ENCODE assay signal across 10 cellular contexts in genomic region chr6:27867941-27868705, GRCh38. TPM values are rescaled to one million over a fixed set of nuclear protein-coding genes. Genes with fewer than 3 reads are reported as not detected.
A peak's percentile ranks its signal among the peaks of the same experiment; 100 is the strongest.
DNase-seq lines count a peak whose midpoint lies in the region; ATAC-seq and TF ChIP-seq lines count a peak whose summit lies in the region.
"Had no signal": no experiment of that assay in that cellular context is flagged by ENCODE, and none has a peak within 500 bp of the region (broad histone marks: within the 10 kb centered on the region; RNA-seq: fewer than 3 reads in every experiment).

No MANE protein-coding gene starts in this region.

- H4K91ac ChIP-seq in IMR-90 (ENCODE audit: insufficient read depth, low read depth, low read length) (peak overlapping the region; percentile 67), mesenchymal stem cell (ENCODE audit: low read length) (no peak overlapping the region)

- peaks cover 7% of the 10 kb centered on the region for H3K4me1 ChIP-seq in IMR-90 (ENCODE audit: control insufficient read depth, insufficient read depth, low read length)
- H3K4me1 ChIP-seq in mesenchymal stem cell (ENCODE audit: control insufficient read depth, insufficient read depth, low read depth, low read length), result peaks cover 18% of the 10 kb centered on the region

- peaks cover 0 to 8% of the 10 kb centered on the region in 2 experiments; a peak in 1 of 4 replicates for H3K79me1 ChIP-seq in IMR-90 (ENCODE audit: low read depth in 1 of 2, low read length in 2 of 2)
- H3K79me1 ChIP-seq in mesenchymal stem cell (replicated peaks; ENCODE audit: low read length, poor library complexity, severe bottlenecking), result no peaks in the 10 kb centered on the region

- H2BK5ac ChIP-seq in IMR-90 (ENCODE audit: low read depth, low read length, poor library complexity, severe bottlenecking), result peak overlapping the region; percentile 36
- no peak overlapping the region for H2BK5ac ChIP-seq in mesenchymal stem cell (ENCODE audit: low read depth, low read length, poor library complexity, severe bottlenecking)

- POLR2A ChIA-PET in CD4-positive, alpha-beta T cell (lab: Charles Lee), result interaction anchor here (0.6 to 16.5 kb wide), 29 partner anchors 12 to 1876 kb away, joined by 3 to 1427 read pairs (median 7); a partner anchor contains a TSS
- POLR2A ChIA-PET in IMR-90 (lab: Charles Lee; ENCODE audit: unreplicated experiment), result interaction anchor here (0.7 to 4.2 kb wide), 4 partner anchors 22 to 34 kb away, joined by 5 to 61 read pairs (median 8); a partner anchor contains a TSS
- POLR2A ChIA-PET in activated B cell treated with CpG ODN at 0.5 μM for 24 hours (lab: Charles Lee), result interaction anchor here (0.6 to 16.6 kb wide), 29 partner anchors 10 to 1876 kb away, joined by 3 to 1167 read pairs (median 24); a partner anchor contains a TSS

- in situ Hi-C loops in IMR-90 (cut with MboI; ENCODE audit: low sequenced_read_pairs), result loop anchor here (5.0 kb wide), 1 partner anchor 36 kb away; a partner anchor contains a TSS

- TF ChIP-seq RAD21 in IMR-90 (IDR thresholded peaks at IDR 0.05; ENCODE audit: low read length), result no peak

- no peak for TF ChIP-seq POLR2A in IMR-90 (IDR thresholded peaks at IDR 0.05; ENCODE audit: low read depth, low read length)

- H3K9me3 Mint-ChIP-seq in CD4-positive, alpha-beta T cell, result no peaks in the 10 kb centered on the region
- H3K9me3 Mint-ChIP-seq in activated B cell treated with CpG ODN at 0.5 μM for 24 hours, result no peaks in the 10 kb centered on the region

- ATAC-seq in CD4-positive, alpha-beta T cell (ENCODE audit: poor library complexity), result no peak
- ATAC-seq in IMR-90 (ENCODE audit: low read depth) (no peak), activated B cell treated with CpG ODN at 0.5 μM for 24 hours (ENCODE audit: low read depth) (no peak), HG02798 (IDR thresholded peaks at IDR 0.05; ENCODE audit: poor library complexity, unreplicated experiment) (no peak)

- H3K4me3 ChIP-seq in IMR-90 (ENCODE audit: insufficient read depth, low read depth, low read length) (no peak overlapping the region), mesenchymal stem cell (ENCODE audit: insufficient read depth in 1 of 2, low read depth in 1 of 2, low read length in 2 of 2) (peak overlapping the region in 1 of 2 experiments; percentile 87)

- H3K4me3 Mint-ChIP-seq in CD4-positive, alpha-beta T cell, result peak overlapping the region; percentile 100
- peak overlapping the region; percentile 98 for H3K4me3 Mint-ChIP-seq in activated B cell treated with CpG ODN at 0.5 μM for 24 hours

- H3K18ac ChIP-seq in IMR-90 (ENCODE audit: low read depth, low read length) (peak overlapping the region; percentile 24; the same call in 1 of the 2 replicates), mesenchymal stem cell (ENCODE audit: low read depth in 1 of 2, low read length in 2 of 2) (no peak overlapping the region)

- TF ChIP-seq CTCF in CD4-positive, alpha-beta T cell (IDR thresholded peaks at IDR 0.05), result no peak
- no peak for TF ChIP-seq CTCF in IMR-90 (conservative IDR thresholded peaks at IDR 0.05; ENCODE audit: low read depth, low read length)
- no peak for TF ChIP-seq CTCF in activated B cell treated with CpG ODN at 0.5 μM for 24 hours (IDR thresholded peaks at IDR 0.05)

- BruUV-seq in IMR-90 (replicated peaks; lab: Mats Ljungman, UMichigan), result no TSS peak

- no peaks in the 10 kb centered on the region for H4K20me1 ChIP-seq in IMR-90 (ENCODE audit: insufficient read depth, low read length)

- peaks cover 29% of the 10 kb centered on the region for H3K36me3 Mint-ChIP-seq in CD4-positive, alpha-beta T cell (ENCODE audit: low read depth)
- H3K36me3 Mint-ChIP-seq in activated B cell treated with CpG ODN at 0.5 μM for 24 hours (ENCODE audit: low read depth), result peaks cover 16% of the 10 kb centered on the region

- H3K36me3 ChIP-seq in IMR-90 (ENCODE audit: control insufficient read depth, insufficient read depth, low read length) (no peaks in the 10 kb centered on the region), mesenchymal stem cell (ENCODE audit: control insufficient read depth in 1 of 2, insufficient read depth in 2 of 2, low read depth in 1 of 2, low read length in 2 of 2) (no peaks in the 10 kb centered on the region)

- H3K14ac ChIP-seq in IMR-90 (replicated peaks; ENCODE audit: low read depth, low read length) (no peak overlapping the region), mesenchymal stem cell (ENCODE audit: low read length in 2 of 2) (no peak overlapping the region)

- peaks cover 4% of the 10 kb centered on the region; the same call in 1 of the 2 replicates for H3K9me1 ChIP-seq in IMR-90 (ENCODE audit: insufficient read depth, low read length)

- peak overlapping the region; percentile 73 for H2BK20ac ChIP-seq in IMR-90 (ENCODE audit: low read depth, low read length)

- no peaks in the 10 kb centered on the region for H3K27me3 ChIP-seq in CD4-positive, alpha-beta T cell (ENCODE audit: control insufficient read depth, insufficient read depth, low read length)
- H3K27me3 ChIP-seq in IMR-90 (ENCODE audit: control insufficient read depth, insufficient read depth, low read length) (no peaks in the 10 kb centered on the region), mesenchymal stem cell (ENCODE audit: control insufficient read depth in 1 of 2, insufficient read depth in 1 of 2, low read length in 2 of 2) (no peaks in the 10 kb centered on the region)

- peak overlapping the region; percentile 54; the same call in 1 of the 2 replicates for H3K23ac ChIP-seq in IMR-90 (ENCODE audit: low read depth, low read length)
- H3K23ac ChIP-seq in mesenchymal stem cell (ENCODE audit: low read length in 2 of 2), result no peak overlapping the region

- H3K4ac ChIP-seq in IMR-90 (ENCODE audit: low read depth, low read length) (peak overlapping the region; percentile 32; the same call in 1 of the 2 replicates), mesenchymal stem cell (ENCODE audit: low read depth in 1 of 2, low read length in 2 of 2) (peak overlapping the region in 1 of 2 experiments; percentile 5)

- no peak overlapping the region for H2AK9ac ChIP-seq in IMR-90 (replicated peaks; ENCODE audit: low read depth, low read length, poor library complexity)

- H3K4me1 Mint-ChIP-seq in CD4-positive, alpha-beta T cell (ENCODE audit: low read depth), result peaks cover 62% of the 10 kb centered on the region
- peaks cover 56% of the 10 kb centered on the region for H3K4me1 Mint-ChIP-seq in activated B cell treated with CpG ODN at 0.5 μM for 24 hours

- no peaks in the 10 kb centered on the region for H3K9me3 ChIP-seq in CD4-positive, alpha-beta T cell (ENCODE audit: control insufficient read depth, low read length)
- H3K9me3 ChIP-seq in IMR-90 (ENCODE audit: control insufficient read depth, insufficient read depth, low read length), result no peaks in the 10 kb centered on the region
- H3K9me3 ChIP-seq in mesenchymal stem cell (ENCODE audit: control insufficient read depth, low read length), result no peaks in the 10 kb centered on the region

- H2BK12ac ChIP-seq in mesenchymal stem cell (ENCODE audit: low read length in 2 of 2), result no peak overlapping the region

- H2AFZ ChIP-seq in IMR-90 (replicated peaks; ENCODE audit: low read length, poor library complexity), result no peak overlapping the region
- no peak overlapping the region for H2AFZ ChIP-seq in mesenchymal stem cell (ENCODE audit: low read depth, low read length)

- peak overlapping the region; percentile 93 for H3K27ac Mint-ChIP-seq in CD4-positive, alpha-beta T cell
- H3K27ac Mint-ChIP-seq in activated B cell treated with CpG ODN at 0.5 μM for 24 hours, result peak overlapping the region; percentile 83

- CTCF ChIA-PET in CD4-positive, alpha-beta T cell (lab: Charles Lee), result interaction anchor here (1.2 to 6.6 kb wide), 4 partner anchors 23 to 116 kb away, joined by 4 to 50 read pairs (median 22); a partner anchor contains a TSS
- CTCF ChIA-PET in IMR-90 (lab: Yijun Ruan, JAX) (no interaction called here), activated B cell treated with CpG ODN at 0.5 μM for 24 hours (lab: Charles Lee) (interaction anchor here (3.4 to 6.5 kb wide), 2 partner anchors 26 to 30 kb away, joined by 16 to 42 read pairs; a partner anchor contains a TSS)

- peak overlapping the region; percentile 51 for H3K27ac ChIP-seq in CD4-positive, alpha-beta T cell (ENCODE audit: low read depth, low read length)
- H3K27ac ChIP-seq in IMR-90 (ENCODE audit: insufficient read depth, low read length), result peak overlapping the region; percentile 18; the same call in 1 of the 2 replicates
- no peak overlapping the region for H3K27ac ChIP-seq in mesenchymal stem cell (ENCODE audit: low read length, poor library complexity, severe bottlenecking)
- H3K27ac ChIP-seq in caudate nucleus (ENCODE audit: low read depth, low read length), result no peak overlapping the region

- H2AK5ac ChIP-seq in IMR-90 (ENCODE audit: low read depth, low read length), result no peak overlapping the region
- no peak overlapping the region for H2AK5ac ChIP-seq in mesenchymal stem cell (ENCODE audit: low read length, severe bottlenecking)

- 0 out of 2 replicates have a peak overlapping the region, but pooled peaks have one; percentile 6 for H4K5ac ChIP-seq in IMR-90 (ENCODE audit: low read depth, low read length)

- H4K8ac ChIP-seq in IMR-90 (ENCODE audit: low read depth in 2 of 2, low read length in 2 of 2) (peak overlapping the region; percentile 7 to 29; a peak in 2 of 4 replicates), mesenchymal stem cell (ENCODE audit: low read length) (no peak overlapping the region)

- no CpG with 5 or more reads among the region's 4 CpGs for WGBS in IMR-90 (ENCODE audit: extremely low coverage in 2 of 2, insufficient read length in 1 of 2), 2 experiments
- WGBS in mesenchymal stem cell, result 94% methylated on average over 3 of the region's 4 CpGs

- H3K4me2 ChIP-seq in IMR-90 (ENCODE audit: low read depth, low read length), result peak overlapping the region; percentile 51; the same call in 1 of the 2 replicates
- H3K4me2 ChIP-seq in mesenchymal stem cell (ENCODE audit: low read length, poor library complexity, severe bottlenecking), result peak overlapping the region; percentile 17

- DNase-seq in CD4-positive, alpha-beta T cell, result no peak
- DNase-seq in IMR-90, result peak; percentile 8
- no peak for DNase-seq in activated B cell treated with CpG ODN at 0.5 μM for 24 hours
- peak; percentile 30 for DNase-seq in mesenchymal stem cell
- DNase-seq in caudate nucleus (lab: John Stamatoyannopoulos, UW), result no peak
- no peak for DNase-seq in activated CD8-positive, alpha-beta memory T cell treated with anti-CD3 and anti-CD28 coated beads, Interleukin-2, amount 50 U/mL, for 48 hours
- DNase-seq in epidermal melanocyte (ENCODE audit: insufficient read length, low spot score), result no peak
- DNase-seq: NCI-H2081 had no signal

- H2BK15ac ChIP-seq in IMR-90 (ENCODE audit: low read depth, low read length), result no peak overlapping the region
- no peak overlapping the region for H2BK15ac ChIP-seq in mesenchymal stem cell (ENCODE audit: low read depth, poor library complexity, severe bottlenecking)

- intact Hi-C loops in CD4-positive, alpha-beta T cell (cut with DNase I, micrococcal nuclease), result loop anchor here in 1 of 2 experiments (5.0 kb wide), 1 partner anchor 34 kb away; no protein-coding TSS in a partner anchor
- intact Hi-C loops in IMR-90 (cut with micrococcal nuclease) (no loop called here), activated B cell treated with CpG ODN at 0.5 μM for 24 hours (cut with micrococcal nuclease) (loop anchor here (10.0 kb wide), 1 partner anchor 1273 kb away; the partner anchor contains the start of gene ABT1)

- H2BK120ac ChIP-seq in IMR-90 (ENCODE audit: low read depth, low read length) (peak overlapping the region; percentile 58), mesenchymal stem cell (ENCODE audit: low read depth, low read length) (no peak overlapping the region)

- H3K56ac ChIP-seq in IMR-90 (ENCODE audit: extremely low read depth, insufficient read depth, low read length), result peak overlapping the region; percentile 62; the same call in 1 of the 2 replicates

- H3K9ac ChIP-seq in IMR-90 (ENCODE audit: low read depth, low read length) (no peak overlapping the region), mesenchymal stem cell (ENCODE audit: low read length) (peak overlapping the region; percentile 92)

- dilution Hi-C loops in IMR-90 (cut with HindIII; ENCODE audit: low sequenced_read_pairs, unreplicated experiment), result no loop called here

- peaks cover 3% of the 10 kb centered on the region for H3K27me3 Mint-ChIP-seq in CD4-positive, alpha-beta T cell
- no peaks in the 10 kb centered on the region for H3K27me3 Mint-ChIP-seq in activated B cell treated with CpG ODN at 0.5 μM for 24 hours

RNA-seq across cellular contexts. Expression of gene OR2B2, which starts 44.1 kb away (rescaled TPM):
- not detected for total RNA-seq in CD4-positive, alpha-beta T cell
- not detected in 2 replicates for total RNA-seq in IMR-90 (2012; rRNA removed)
- polyA plus RNA-seq in IMR-90 (2012; rRNA removed), result not detected in 2 replicates
- polyA plus RNA-seq in IMR-90 (2012; cell fraction: cytosol; rRNA removed), result not detected in 2 replicates
- polyA plus RNA-seq in IMR-90 (2012; cell fraction: nucleus; rRNA removed; ENCODE audit: low replicate concordance), result not detected in 2 replicates
- not detected in 2 replicates for total RNA-seq in activated B cell treated with CpG ODN at 0.5 μM for 24 hours
- not detected for polyA plus RNA-seq in mesenchymal stem cell (2013, experiment 1 of 2)
- polyA plus RNA-seq in mesenchymal stem cell (2013, experiment 2 of 2), result not detected
- total RNA-seq: cerebellum had no signal

Comparison
In these comparisons a context has a peak if more than half of its experiments do, and no peak if none do; other contexts are left out.
1. DNase-seq: peak in IMR-90 (single experiment) and mesenchymal stem cell (single experiment); none in CD4-positive, alpha-beta T cell (0 of 10), activated B cell treated with CpG ODN at 0.5 μM for 24 hours (single experiment), caudate nucleus (0 of 61), activated CD8-positive, alpha-beta memory T cell treated with anti-CD3 and anti-CD28 coated beads, Interleukin-2, amount 50 U/mL, for 48 hours (single experiment) and epidermal melanocyte (single experiment).
2. H3K27ac ChIP-seq: peak in CD4-positive, alpha-beta T cell (single experiment) and IMR-90 (single experiment); none in mesenchymal stem cell (single experiment) and caudate nucleus (single experiment).